In the genomic region with DNA sequence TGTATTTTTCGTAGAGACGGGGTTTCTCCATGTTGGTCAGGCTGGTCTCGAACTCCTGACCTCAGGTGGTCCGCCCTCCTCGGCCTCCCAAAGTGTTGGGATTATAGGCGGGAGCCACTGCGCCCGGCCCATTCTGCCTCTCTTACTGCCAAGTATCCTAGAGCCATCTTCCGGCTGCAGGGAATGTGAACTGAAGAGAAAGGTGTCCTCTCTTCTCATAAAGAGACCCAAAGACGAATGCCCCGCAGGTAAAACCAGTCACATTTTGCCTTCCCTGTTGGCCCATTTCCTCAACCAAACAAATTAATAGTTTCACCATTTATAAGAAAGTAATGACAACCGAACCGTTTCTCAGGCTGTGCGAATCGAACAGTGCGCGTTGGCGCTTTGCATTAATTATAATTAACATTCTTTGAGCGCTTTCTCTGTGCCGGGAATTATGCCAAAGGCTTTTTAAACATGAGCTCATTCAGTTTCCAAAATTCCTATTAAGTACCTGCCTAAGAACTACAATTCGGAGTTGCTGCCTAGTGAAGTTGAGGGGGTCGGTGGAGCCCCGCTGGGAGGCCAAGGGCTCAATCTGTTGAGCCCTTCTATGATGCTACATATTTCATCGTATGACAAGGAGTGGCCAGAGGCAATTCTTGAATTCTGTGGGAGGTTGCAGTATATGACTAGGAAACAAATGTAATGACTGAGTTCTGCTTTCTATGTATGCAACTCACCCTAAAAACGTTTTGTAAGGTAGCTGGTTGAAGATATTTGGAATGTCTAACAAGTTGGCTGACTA, we compare ENCODE assay signal across 8 cellular contexts. TPM values are rescaled to one million over a fixed set of nuclear protein-coding genes. Genes with fewer than 3 reads are reported as not detected.
DNase-seq lines count a peak whose midpoint lies in the region; ATAC-seq and TF ChIP-seq lines count a peak whose summit lies in the region.

No MANE protein-coding gene starts in this region.

- H3K4me1 ChIP-seq in BE2C (no peaks in the 10 kb centered on the region), NT2/D1 (ENCODE audit: insufficient read depth, insufficient read length) (peaks cover 5% of the 10 kb centered on the region), endodermal cell (ENCODE audit: control insufficient read depth, insufficient read depth, low read length) (no peaks in the 10 kb centered on the region)

- no peaks in the 10 kb centered on the region for H3K27me3 Mint-ChIP-seq in endodermal cell (ENCODE audit: insufficient read depth)
- no peaks in the 10 kb centered on the region for H3K27me3 Mint-ChIP-seq in nephron (ENCODE audit: low read depth)

- H3K27me3 ChIP-seq in BE2C = no peaks in the 10 kb centered on the region
- no peaks in the 10 kb centered on the region for H3K27me3 ChIP-seq in NT2/D1 (ENCODE audit: insufficient read depth, insufficient read length)
- no peaks in the 10 kb centered on the region for H3K27me3 ChIP-seq in endodermal cell (ENCODE audit: control insufficient read depth, insufficient read depth, low read length, poor library complexity, severe bottlenecking)

- H3K9me3 ChIP-seq in BE2C (no peaks in the 10 kb centered on the region), NT2/D1 (ENCODE audit: insufficient read depth, low read length) (no peaks in the 10 kb centered on the region), endodermal cell (ENCODE audit: control insufficient read depth, low read length) (no peaks in the 10 kb centered on the region)

- H3K9ac ChIP-seq in NT2/D1 (ENCODE audit: insufficient read length, low read depth) = peak overlapping the region; percentile 77
- H3K9ac ChIP-seq in endodermal cell (ENCODE audit: extremely low read depth, low read length, poor library complexity, severe bottlenecking) = peak overlapping the region; percentile 97

- peaks cover 22% of the 10 kb centered on the region for H3K4me1 Mint-ChIP-seq in endodermal cell
- peaks cover 34% of the 10 kb centered on the region for H3K4me1 Mint-ChIP-seq in nephron

- H3K36me3 ChIP-seq in BE2C = peaks cover 36% of the 10 kb centered on the region
- H3K36me3 ChIP-seq in NT2/D1 (ENCODE audit: insufficient read depth, insufficient read length, low read length) = peaks cover 39% of the 10 kb centered on the region
- H3K36me3 ChIP-seq in endodermal cell (ENCODE audit: control insufficient read depth, insufficient read depth, low read length) = peaks cover 36% of the 10 kb centered on the region

- peak overlapping the region; percentile 99 for H3K27ac Mint-ChIP-seq in endodermal cell
- H3K27ac Mint-ChIP-seq in nephron = peak overlapping the region; percentile 94 to 100 (median 99)

- WGBS in endodermal cell (ENCODE audit: insufficient coverage in 1 of 2, insufficient read length in 1 of 2), 2 experiments = 86 to 92% methylated on average over 16 to 25 of the region's 25 CpGs

- H3K4me3 Mint-ChIP-seq in endodermal cell (peak overlapping the region; percentile 100), nephron (peak overlapping the region; percentile 99)

- H3K9me3 Mint-ChIP-seq in endodermal cell = no peaks in the 10 kb centered on the region
- no peaks in the 10 kb centered on the region for H3K9me3 Mint-ChIP-seq in nephron

- TF ChIP-seq CTCF in BE2C (IDR thresholded peaks at IDR 0.05; ENCODE audit: low read depth, low read length) (no peak), endodermal cell (conservative IDR thresholded peaks at IDR 0.05) (no peak), nephron (IDR thresholded peaks at IDR 0.05; ENCODE audit: unreplicated experiment in 3 of 3) (no peak)

- DNase-seq in BE2C = no peak
- DNase-seq in NT2/D1 (ENCODE audit: low read depth, low spot score) = no peak
- DNase-seq in endodermal cell = no peak
- DNase-seq in SKM-1 (lab: John Stamatoyannopoulos, UW; ENCODE audit: unreplicated experiment) = no peak
- no peak for DNase-seq in NCI-H2107 treated with DMSO at 0.1 percent for 48 hours (lab: John Stamatoyannopoulos, UW; ENCODE audit: unreplicated experiment)
- no peak for DNase-seq in NCI-H526 (lab: John Stamatoyannopoulos, UW)

- no peak for ATAC-seq in HG03565 (IDR thresholded peaks at IDR 0.05; ENCODE audit: unreplicated experiment)

- H3K27ac ChIP-seq in endodermal cell (ENCODE audit: low read depth, low read length) = peak overlapping the region; percentile 46

- H3K4me3 ChIP-seq in BE2C (ENCODE audit: low read depth, low read length) = peak overlapping the region; percentile 87
- peak overlapping the region; percentile 87 for H3K4me3 ChIP-seq in NT2/D1 (ENCODE audit: insufficient read length, low read depth)
- H3K4me3 ChIP-seq in endodermal cell (ENCODE audit: low read length) = peak overlapping the region; percentile 99

- H3K36me3 Mint-ChIP-seq in endodermal cell (ENCODE audit: low read depth) = peaks cover 33% of the 10 kb centered on the region
- peaks cover 23% of the 10 kb centered on the region for H3K36me3 Mint-ChIP-seq in nephron (ENCODE audit: low read depth)

RNA-seq across cellular contexts. Expression of gene RPL24, which starts 0.8 kb away (rescaled TPM):
- 1,185 TPM for polyA plus RNA-seq in BE2C (2012; ENCODE audit: insufficient read depth, insufficient read length, low read depth)
- total RNA-seq in endodermal cell = 1,000 to 10,000 TPM; 1,708 to 1,749 TPM
- polyA plus RNA-seq in endodermal cell (2013, experiment 1 of 2) = 2,360 TPM
- 2,365 TPM for polyA plus RNA-seq in endodermal cell (2013, experiment 2 of 2)

RNA-seq across cellular contexts. Expression of gene ZBTB11, which starts 10.4 kb away (rescaled TPM):
- polyA plus RNA-seq in BE2C (2012; ENCODE audit: insufficient read depth, insufficient read length, low read depth) = 18.6 TPM
- total RNA-seq in endodermal cell = 10 to 100 TPM; 16.8 to 20.9 TPM
- polyA plus RNA-seq in endodermal cell (2013, experiment 1 of 2) = 15.0 TPM
- 13.6 TPM for polyA plus RNA-seq in endodermal cell (2013, experiment 2 of 2)

RNA-seq across cellular contexts. Expression of gene CEP97, which starts 37.1 kb away (rescaled TPM):
- 4.7 TPM for polyA plus RNA-seq in BE2C (2012; ENCODE audit: insufficient read depth, insufficient read length, low read depth)
- total RNA-seq in endodermal cell = 10 to 100 TPM; 13.7 to 21.3 TPM
- polyA plus RNA-seq in endodermal cell (2013, experiment 1 of 2) = 19.4 TPM
- polyA plus RNA-seq in endodermal cell (2013, experiment 2 of 2) = 19.2 TPM
